ENCODE assay signal across 8 cellular contexts in genomic region chr10:63520463-63521388, GRCh38. TPM values are rescaled to one million over a fixed set of nuclear protein-coding genes. Genes with fewer than 3 reads are reported as not detected.
DNase-seq lines count a peak whose midpoint lies in the region; ATAC-seq and TF ChIP-seq lines count a peak whose summit lies in the region.

No MANE protein-coding gene starts in this region.

- peak overlapping the region; percentile 92 for H3K27ac Mint-ChIP-seq in Caco-2 (ENCODE audit: unreplicated experiment)

- H3K9me3 ChIP-seq in Caco-2 (no peaks in the 10 kb centered on the region), Panc1 (ENCODE audit: control insufficient read depth, insufficient read depth, low read depth, low read length) (no peaks in the 10 kb centered on the region), neutrophil (no peaks in the 10 kb centered on the region)

- H3K27me3 ChIP-seq in Caco-2 (replicated peaks; ENCODE audit: control insufficient read depth, insufficient read depth, low read length) (no peaks in the 10 kb centered on the region), Panc1 (ENCODE audit: control insufficient read depth, insufficient read depth, low read length) (no peaks in the 10 kb centered on the region), neutrophil (no peaks in the 10 kb centered on the region)

- POLR2A ChIA-PET in Caco-2 (lab: Charles Lee) = interaction anchor here (1.0 to 1.1 kb wide), 2 partner anchors 13 to 200 kb away, joined by 3 to 4 read pairs; no protein-coding TSS in a partner anchor
- POLR2A ChIA-PET in Panc1 (lab: Charles Lee) = no interaction called here

- H3K9me3 Mint-ChIP-seq in Caco-2 (ENCODE audit: unreplicated experiment) = peaks cover 11% of the 10 kb centered on the region

- H3K4me3 ChIP-seq in Caco-2 (ENCODE audit: low read depth, low read length) (peak overlapping the region; percentile 96), Panc1 (ENCODE audit: low read depth in 2 of 2, low read length in 2 of 2) (peak overlapping the region; percentile 74 to 83), foreskin fibroblast (ENCODE audit: low read depth in 1 of 2, low read length in 2 of 2) (peak overlapping the region; percentile 57 to 61), neutrophil (ENCODE audit: low read depth in 1 of 2, low read length in 1 of 2) (peak overlapping the region; percentile 68 to 73), urinary bladder (ENCODE audit: low read depth, low read length) (peak overlapping the region; percentile 99)

- CTCF ChIA-PET in Caco-2 (lab: Charles Lee) = interaction anchor here (0.5 to 2.2 kb wide), 2 partner anchors 64 to 199 kb away, joined by 5 to 6 read pairs; no protein-coding TSS in a partner anchor
- CTCF ChIA-PET in Panc1 (lab: Charles Lee) = interaction anchor here (0.6 kb wide), 1 partner anchor 35 kb away, joined by 5 read pairs; no protein-coding TSS in a partner anchor

- intact Hi-C loops in Caco-2 (cut with micrococcal nuclease; ENCODE audit: unreplicated experiment) = loop anchor here (10.0 kb wide), 2 partner anchors 194 to 306 kb away; no protein-coding TSS in a partner anchor
- intact Hi-C loops in Panc1 (cut with micrococcal nuclease; ENCODE audit: unreplicated experiment) = loop anchor here (5.0 kb wide), 1 partner anchor 53 kb away; the partner anchor contains the start of gene JMJD1C

- H3K27me3 Mint-ChIP-seq in Caco-2 (ENCODE audit: insufficient read depth, unreplicated experiment) = no peaks in the 10 kb centered on the region

- peak; percentile 74 to 91 for DNase-seq in Caco-2
- DNase-seq in Panc1 (ENCODE audit: low read depth, low spot score) = no peak
- peak; percentile 75 for DNase-seq in activated effector memory CD4-positive, alpha-beta T cell treated with anti-CD3 and anti-CD28 coated beads, Interleukin-2, amount 50 U/mL, for 16 hours
- peak in 1 of 2 donors; percentile 68 for DNase-seq in foreskin fibroblast

- H3K27ac ChIP-seq in Panc1 (ENCODE audit: low read length) = peak overlapping the region; percentile 97
- peak overlapping the region; percentile 91 for H3K27ac ChIP-seq in neutrophil
- H3K27ac ChIP-seq in urinary bladder (ENCODE audit: low read depth) = peak overlapping the region; percentile 87

- H3K36me3 ChIP-seq in Caco-2 (ENCODE audit: control insufficient read depth, insufficient read depth, low read length) = 0 out of 2 replicates have a peak, but pooled peaks cover 1% of the 10 kb centered on the region
- H3K36me3 ChIP-seq in Panc1 (ENCODE audit: control insufficient read depth, insufficient read depth, low read length) = no peaks in the 10 kb centered on the region; the same call in 1 of the 2 replicates
- H3K36me3 ChIP-seq in neutrophil = no peaks in the 10 kb centered on the region
- H3K36me3 ChIP-seq in urinary bladder (ENCODE audit: insufficient read depth) = no peaks in the 10 kb centered on the region

- in situ Hi-C loops in Panc1 (cut with HindIII; ENCODE audit: low pct_unique_long_range_greater_than_20kb, low sequenced_read_pairs) = no loop called here

- H3K4me1 ChIP-seq in Caco-2 (peaks cover 24% of the 10 kb centered on the region), Panc1 (ENCODE audit: control insufficient read depth, insufficient read depth, low read length) (peaks cover 71% of the 10 kb centered on the region), neutrophil (ENCODE audit: control insufficient read depth in 1 of 2, insufficient read depth in 1 of 2, low read depth in 1 of 2, low read length in 1 of 2) (peaks cover 16 to 20% of the 10 kb centered on the region in 2 experiments), urinary bladder (ENCODE audit: insufficient read depth) (peaks cover 1% of the 10 kb centered on the region)

- H3K4me3 Mint-ChIP-seq in Caco-2 (ENCODE audit: unreplicated experiment) = peak overlapping the region; percentile 83

- peaks cover 27% of the 10 kb centered on the region for H3K36me3 Mint-ChIP-seq in Caco-2 (ENCODE audit: insufficient read depth, unreplicated experiment)

- H3K4me1 Mint-ChIP-seq in Caco-2 (ENCODE audit: low read depth, unreplicated experiment) = peaks cover 46% of the 10 kb centered on the region

- ATAC-seq in GM19328 (IDR thresholded peaks at IDR 0.05; ENCODE audit: unreplicated experiment) (peak; percentile 75), HG03442 (IDR thresholded peaks at IDR 0.05; ENCODE audit: unreplicated experiment) (peak; percentile 66), Panc1 (peak; percentile 93)

- BruUV-seq in Caco-2 (replicated peaks; lab: Mats Ljungman, UMichigan) = no TSS peak
- BruUV-seq in Panc1 (replicated peaks; lab: Mats Ljungman, UMichigan) = no TSS peak

- TF ChIP-seq CTCF in Caco-2 (IDR thresholded peaks at IDR 0.05; ENCODE audit: insufficient read depth in 1 of 2, low read depth in 1 of 2, low read length in 1 of 2, severe bottlenecking in 1 of 2, unreplicated experiment in 1 of 2) (no peak), Panc1 (IDR thresholded peaks at IDR 0.05) (no peak), foreskin fibroblast (IDR thresholded peaks at IDR 0.05; ENCODE audit: low read depth, low read length) (no peak), neutrophil (IDR thresholded peaks at IDR 0.05) (no peak)

- WGBS in urinary bladder = 11% methylated on average over 45 of the region's 46 CpGs

RNA-seq across cellular contexts. Expression of gene REEP3, which starts 0.5 kb away (rescaled TPM):
- total RNA-seq in Caco-2 (2022) (56.6 and 66.4 TPM in 2 replicates), Panc1 (2021; ENCODE audit: unreplicated experiment) (135 TPM), urinary bladder (82.6 TPM)
- polyA plus RNA-seq in Panc1 (2012; ENCODE audit: insufficient read length) = 42.3 TPM
- polyA plus RNA-seq in urinary bladder = 25.3 TPM

RNA-seq across cellular contexts. Expression of gene JMJD1C, which starts 54.9 kb away (rescaled TPM):
- total RNA-seq in Caco-2 (2022) = 89.7 and 95.7 TPM in 2 replicates
- total RNA-seq in Panc1 (2021; ENCODE audit: unreplicated experiment) = 88.3 TPM
- 28.9 TPM for polyA plus RNA-seq in Panc1 (2012; ENCODE audit: insufficient read length)
- total RNA-seq in urinary bladder = 273 TPM
- 27.8 TPM for polyA plus RNA-seq in urinary bladder
